20 cellular contexts compared by ENCODE assay signal in the genomic region with DNA sequence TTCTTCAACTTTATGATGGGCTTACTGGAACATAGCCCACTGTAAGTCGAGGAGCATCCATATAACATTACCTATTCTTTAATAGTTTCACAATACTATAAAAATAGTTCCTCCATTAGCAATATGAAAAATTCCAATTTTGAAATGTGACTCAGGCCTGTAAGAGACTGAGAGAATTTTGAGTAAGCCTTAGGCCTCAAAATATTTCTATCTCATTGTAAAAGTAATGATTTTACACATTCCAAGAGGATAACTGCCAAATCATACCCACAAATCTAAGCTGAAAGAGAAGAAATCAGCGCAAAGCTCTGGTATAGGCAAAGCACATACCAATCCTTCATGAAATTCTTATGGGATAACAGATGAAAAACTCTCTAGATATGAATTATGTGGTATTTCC.
A peak's percentile ranks its signal among the peaks of the same experiment; 100 is the strongest.
DNase-seq lines count a peak whose midpoint lies in the region; TF ChIP-seq lines count a peak whose summit lies in the region.
"Had no signal": no experiment of that assay in that cellular context is flagged by ENCODE, and none has a peak within 500 bp of the region (broad histone marks: within the 10 kb centered on the region; RNA-seq: fewer than 3 reads in every experiment).

No MANE protein-coding gene starts in this region.

- H3K4me1 ChIP-seq in GM23248 (ENCODE audit: insufficient read depth) (peaks cover 34% of the 10 kb centered on the region), smooth muscle cell (ENCODE audit: low read depth) (no peaks in the 10 kb centered on the region)
- H3K4me1 ChIP-seq: foreskin keratinocyte, SJCRH30 had no signal

- CTCF ChIA-PET in RWPE1 (lab: Yijun Ruan, JAX), result interaction anchor here (0.5 kb wide), 1 partner anchor 48 kb away, joined by 4 read pairs; no protein-coding TSS in a partner anchor

- H3K79me2 ChIP-seq in GM23248 (ENCODE audit: insufficient read depth) (peaks cover 81% of the 10 kb centered on the region), smooth muscle cell (ENCODE audit: low read depth) (peaks cover 7% of the 10 kb centered on the region)

- H3K9me3 ChIP-seq in GM23248 (ENCODE audit: low read depth) (no peaks in the 10 kb centered on the region), smooth muscle cell (replicated peaks; ENCODE audit: low read depth) (no peaks in the 10 kb centered on the region)
- H3K9me3 ChIP-seq: SJCRH30, thoracic aorta had no signal

- peak overlapping the region; percentile 44 for H3K27ac ChIP-seq in GM23248
- H3K27ac ChIP-seq in smooth muscle cell (ENCODE audit: low read depth), result peak overlapping the region; percentile 19
- no peak overlapping the region for H3K27ac ChIP-seq in RWPE1
- H3K27ac ChIP-seq: foreskin keratinocyte, SJCRH30, thoracic aorta had no signal

- H3K9ac ChIP-seq in GM23248, result 0 out of 2 replicates have a peak overlapping the region, but pooled peaks have one; percentile 1
- H3K9ac ChIP-seq in smooth muscle cell (ENCODE audit: low read depth), result no peak overlapping the region

- no peak overlapping the region for H3K4me3 ChIP-seq in GM23248
- no peak overlapping the region for H3K4me3 ChIP-seq in fibroblast of pulmonary artery (replicated peaks; ENCODE audit: low read depth, low read length)
- H3K4me3 ChIP-seq in smooth muscle cell, result no peak overlapping the region
- H3K4me3 ChIP-seq: SJCRH30, thoracic aorta had no signal

- H3K27me3 ChIP-seq in GM23248 (replicated peaks; ENCODE audit: insufficient read depth) (no peaks in the 10 kb centered on the region), smooth muscle cell (ENCODE audit: low read depth) (no peaks in the 10 kb centered on the region)
- H3K27me3 ChIP-seq: foreskin keratinocyte, SJCRH30 had no signal

- in situ Hi-C loops in GM23248 (cut with MboI), result no loop called here

- POLR2A ChIA-PET in RWPE1 (lab: Yijun Ruan, JAX; ENCODE audit: low non-redundant PET), result no interaction called here

- 56 to 68% methylated on average over 2 of the region's 2 CpGs for WGBS in GM23248 (ENCODE audit: low coverage in 1 of 2, low lambda C conversion rate in 2 of 2, missing lambda C conversion rate in 2 of 2), 2 experiments
- WGBS in smooth muscle cell (ENCODE audit: low lambda C conversion rate), result 78% methylated on average over 2 of the region's 2 CpGs

- H3K9me2 ChIP-seq in GM23248 (ENCODE audit: insufficient read depth), result peaks cover 4% of the 10 kb centered on the region; the same call in 1 of the 2 replicates

- H3F3A ChIP-seq in GM23248 (ENCODE audit: insufficient read depth) (peaks cover 29% of the 10 kb centered on the region), smooth muscle cell (ENCODE audit: low read depth) (no peaks in the 10 kb centered on the region)

- H3K4me2 ChIP-seq in GM23248 (ENCODE audit: unreplicated experiment), result peak overlapping the region; percentile 36
- no peak overlapping the region for H3K4me2 ChIP-seq in smooth muscle cell

- TF ChIP-seq CTCF in fibroblast of pulmonary artery (IDR thresholded peaks at IDR 0.05; ENCODE audit: low read length, missing control alignments) (no peak), smooth muscle cell (IDR thresholded peaks at IDR 0.05; ENCODE audit: borderline replicate concordance, insufficient read depth, poor library complexity, severe bottlenecking) (no peak), RWPE1 (conservative IDR thresholded peaks at IDR 0.05; ENCODE audit: low read depth) (no peak)

- H2AFZ ChIP-seq in GM23248 (no peak overlapping the region), smooth muscle cell (ENCODE audit: low read depth) (no peak overlapping the region)

- H3K36me3 ChIP-seq in GM23248 (ENCODE audit: low read depth) (no peaks in the 10 kb centered on the region), smooth muscle cell (ENCODE audit: low read depth) (no peaks in the 10 kb centered on the region)
- H3K36me3 ChIP-seq: thoracic aorta had no signal

- H4K20me1 ChIP-seq in GM23248 (ENCODE audit: insufficient read depth), result no peaks in the 10 kb centered on the region
- H4K20me1 ChIP-seq in smooth muscle cell (ENCODE audit: low read depth), result peaks cover 27% of the 10 kb centered on the region

- peak; percentile 69 for DNase-seq in GM23248
- DNase-seq in amniotic epithelial cell (ENCODE audit: low read depth), result peak; percentile 82
- DNase-seq in fibroblast of pulmonary artery (ENCODE audit: low read depth), result peak; percentile 31
- DNase-seq in smooth muscle cell (lab: John Stamatoyannopoulos, UW; ENCODE audit: unreplicated experiment), result no peak
- no peak for DNase-seq in RWPE1 (ENCODE audit: low spot score)
- no peak for DNase-seq in NCI-H146 (lab: John Stamatoyannopoulos, UW)
- no peak for DNase-seq in Ammon's horn (ENCODE audit: low spot score)
- DNase-seq: activated CD4-positive, CD25-positive, alpha-beta regulatory T cell; activated T-cell treated with anti-CD3 and anti-CD28 coated beads, Interleukin-2, amount 50 U/mL, for 72 hours; CD4-positive, alpha-beta T cell; central memory CD4-positive, alpha-beta T cell; endodermal cell; GOT3; NCI-H1048; NCI-H2081 treated with DMSO at 0.1 percent for 48 hours; NCI-H524 treated with DMSO at 0.1 percent for 48 hours; nephron progenitor cell; SJCRH30 had no signal

Comparison
In these comparisons a context has a peak if more than half of its experiments do, and no peak if none do; other contexts are left out.
1. DNase-seq: peak in GM23248 (single experiment), amniotic epithelial cell (single experiment) and fibroblast of pulmonary artery (single experiment); none in smooth muscle cell (single experiment), RWPE1 (single experiment), NCI-H146 (single experiment) and Ammon's horn (single experiment).